In genomic region chr6:154921482-154921881, GRCh38 we compare ENCODE assay signal across 1 cellular context.
TF ChIP-seq lines count a peak whose summit lies in the region.

No MANE protein-coding gene starts in this region.

TF ChIP-seq in HepG2, 621 proteins besides CTCF, POLR2A, EP300 and RAD21:
- TF ChIP-seq TCF7 (IDR thresholded peaks at IDR 0.05; ENCODE audit: low read depth) (no peak), KDM5B (CRISPR knock-in tag; IDR thresholded peaks at IDR 0.05; ENCODE audit: borderline replicate concordance) (no peak), NONO (IDR thresholded peaks at IDR 0.05) (no peak), NONO (CRISPR knock-in tag; conservative IDR thresholded peaks at IDR 0.05) (no peak), ZFP37 (CRISPR knock-in tag; IDR thresholded peaks at IDR 0.05; ENCODE audit: borderline replicate concordance) (no peak), EZH2 (conservative IDR thresholded peaks at IDR 0.05; ENCODE audit: low read depth, low read length) (no peak), ZSCAN21 (CRISPR knock-in tag; IDR thresholded peaks at IDR 0.05; ENCODE audit: borderline replicate concordance) (no peak), E2F2 (CRISPR knock-in tag; IDR thresholded peaks at IDR 0.05; ENCODE audit: borderline replicate concordance) (no peak), GMEB1 (CRISPR knock-in tag; IDR thresholded peaks at IDR 0.05; ENCODE audit: borderline replicate concordance) (no peak), SPEN (CRISPR knock-in tag; IDR thresholded peaks at IDR 0.05; ENCODE audit: low read depth) (no peak), ZNF746 (CRISPR knock-in tag; IDR thresholded peaks at IDR 0.05) (no peak), ZNF343 (CRISPR knock-in tag; IDR thresholded peaks at IDR 0.05) (no peak), ZNF670 (CRISPR knock-in tag; IDR thresholded peaks at IDR 0.05; ENCODE audit: borderline replicate concordance) (no peak), PTBP1 (IDR thresholded peaks at IDR 0.05; ENCODE audit: low read depth, low read length, poor library complexity, severe bottlenecking) (no peak), CBFB (CRISPR knock-in tag; IDR thresholded peaks at IDR 0.05) (no peak), NCOA2 (CRISPR knock-in tag; IDR thresholded peaks at IDR 0.05) (no peak), AGO1 (IDR thresholded peaks at IDR 0.05; ENCODE audit: low read depth, low read length, poor library complexity, severe bottlenecking) (no peak), LCORL (IDR thresholded peaks at IDR 0.05) (no peak), LCORL (CRISPR knock-in tag; IDR thresholded peaks at IDR 0.05) (no peak)
